15 cellular contexts compared by ENCODE assay signal in genomic region chr4:37729649-37730004, GRCh38.
"Had no signal": no experiment of that assay in that cellular context is flagged by ENCODE, and none has a peak within 500 bp of the region (broad histone marks: within the 10 kb centered on the region; RNA-seq: fewer than 3 reads in every experiment).

No MANE protein-coding gene starts in this region.

- H3K4me3 Mint-ChIP-seq: activated naive CD4-positive, alpha-beta T cell treated with anti-CD3 and anti-CD28 coated beads, Interleukin-2, amount 50 U/mL, for 24 hours; activated T-cell treated with anti-CD3 and anti-CD28 coated beads, Interleukin-2, amount 50 U/mL, for 72 hours; stimulated activated naive B cell treated with anti-CD40 and anti-IgM and Interleukin-4, amounts not matched to agents 10 μg/mL and 1 μg/mL and 100 μg/mL, for 72 hours had no signal

- H3K9me3 Mint-ChIP-seq: activated naive CD4-positive, alpha-beta T cell treated with anti-CD3 and anti-CD28 coated beads, Interleukin-2, amount 50 U/mL, for 24 hours; activated T-cell treated with anti-CD3 and anti-CD28 coated beads, Interleukin-2, amount 50 U/mL, for 72 hours; stimulated activated naive B cell treated with anti-CD40 and anti-IgM and Interleukin-4, amounts not matched to agents 10 μg/mL and 1 μg/mL and 100 μg/mL, for 72 hours had no signal

- H3K4me3 ChIP-seq: ascending aorta, lung, ovary, thoracic aorta had no signal

- ATAC-seq: activated T-cell treated with anti-CD3 and anti-CD28 coated beads, Interleukin-2, amount 50 U/mL, for 72 hours; foreskin keratinocyte; stimulated activated naive B cell treated with anti-CD40 and anti-IgM and Interleukin-4, amounts not matched to agents 10 μg/mL and 1 μg/mL and 100 μg/mL, for 72 hours had no signal

- H3K9me3 ChIP-seq: ascending aorta, ovary, thoracic aorta had no signal

- H3K27ac ChIP-seq: ascending aorta, epithelial cell of prostate, foreskin keratinocyte, ovary, thoracic aorta had no signal

- H3K36me3 ChIP-seq: ascending aorta, ovary, thoracic aorta had no signal

- H3K4me1 ChIP-seq: ascending aorta had no signal

- H3K27ac Mint-ChIP-seq: activated naive CD4-positive, alpha-beta T cell treated with anti-CD3 and anti-CD28 coated beads, Interleukin-2, amount 50 U/mL, for 24 hours; activated T-cell treated with anti-CD3 and anti-CD28 coated beads, Interleukin-2, amount 50 U/mL, for 72 hours; stimulated activated naive B cell treated with anti-CD40 and anti-IgM and Interleukin-4, amounts not matched to agents 10 μg/mL and 1 μg/mL and 100 μg/mL, for 72 hours had no signal

- DNase-seq: activated CD4-positive, alpha-beta T cell treated with anti-CD3 and anti-CD28 coated beads, Interleukin-2, amount 50 U/mL, for 1 hour; activated CD4-positive, CD25-positive, alpha-beta regulatory T cell treated with anti-CD3 and anti-CD28 coated beads, Interleukin-2, amount 50 U/mL, for 72 hours; activated effector memory CD4-positive, alpha-beta T cell treated with anti-CD3 and anti-CD28 coated beads, Interleukin-2, amount 50 U/mL, for 16 hours; activated T-cell treated with anti-CD3 and anti-CD28 coated beads, Interleukin-2, amount 50 U/mL, for 72 hours; foreskin keratinocyte; glutamatergic neuron; ovary; stimulated activated naive B cell treated with anti-CD40 and anti-IgM and Interleukin-4, amounts not matched to agents 10 μg/mL and 1 μg/mL and 100 μg/mL, for 72 hours; T1000 had no signal

- FAIRE-seq: keratinocyte had no signal

- H3K4me1 Mint-ChIP-seq: activated naive CD4-positive, alpha-beta T cell treated with anti-CD3 and anti-CD28 coated beads, Interleukin-2, amount 50 U/mL, for 24 hours had no signal

- H3K27me3 ChIP-seq: ascending aorta, foreskin keratinocyte, ovary had no signal

- H3K36me3 Mint-ChIP-seq: activated naive CD4-positive, alpha-beta T cell treated with anti-CD3 and anti-CD28 coated beads, Interleukin-2, amount 50 U/mL, for 24 hours; stimulated activated naive B cell treated with anti-CD40 and anti-IgM and Interleukin-4, amounts not matched to agents 10 μg/mL and 1 μg/mL and 100 μg/mL, for 72 hours had no signal

- H3K27me3 Mint-ChIP-seq: activated naive CD4-positive, alpha-beta T cell treated with anti-CD3 and anti-CD28 coated beads, Interleukin-2, amount 50 U/mL, for 24 hours; stimulated activated naive B cell treated with anti-CD40 and anti-IgM and Interleukin-4, amounts not matched to agents 10 μg/mL and 1 μg/mL and 100 μg/mL, for 72 hours had no signal
